2 cellular contexts compared by ENCODE assay signal in the genomic region with DNA sequence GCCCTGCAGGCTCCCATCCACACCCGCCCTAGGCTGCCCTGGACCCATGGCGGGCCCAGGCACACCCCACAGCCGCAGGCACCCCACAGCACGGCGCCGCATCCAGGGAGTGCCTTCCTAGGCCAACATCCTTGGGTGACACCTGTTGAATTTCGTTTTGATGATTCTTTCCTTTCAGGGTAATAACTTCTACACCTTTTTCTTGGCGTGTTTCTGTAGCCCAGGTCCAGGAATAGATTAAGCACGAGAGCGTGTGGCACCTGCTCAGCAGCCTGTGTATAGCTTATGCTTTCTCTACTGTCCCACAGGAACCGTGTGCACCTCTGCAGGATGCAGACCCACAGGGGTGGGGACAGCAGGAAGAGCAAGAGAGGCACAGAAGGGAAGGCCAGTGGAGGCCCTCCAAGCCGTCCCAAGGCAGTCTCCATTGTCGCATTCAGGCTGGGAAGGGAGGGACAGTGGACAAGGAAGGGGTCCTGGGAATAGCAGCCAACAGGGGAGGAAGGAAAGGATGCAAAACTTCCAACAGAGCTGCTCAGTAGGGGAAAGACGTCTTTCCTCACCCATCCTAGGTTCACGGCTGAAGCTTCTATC.
TF ChIP-seq lines count a peak whose summit lies in the region.

No MANE protein-coding gene starts in this region.

TF ChIP-seq in GM23338, 12 proteins besides CTCF, POLR2A, EP300 and RAD21:
- TF ChIP-seq CREB1 (CRISPR knock-in tag; IDR thresholded peaks at IDR 0.05; ENCODE audit: low read depth) = no peak
- no peak for TF ChIP-seq POLR2AphosphoS5 (IDR thresholded peaks at IDR 0.05; ENCODE audit: low read depth)
- TF ChIP-seq STAT1 (IDR thresholded peaks at IDR 0.05; ENCODE audit: unreplicated experiment) = no peak
- TF ChIP-seq, protein P1, sequence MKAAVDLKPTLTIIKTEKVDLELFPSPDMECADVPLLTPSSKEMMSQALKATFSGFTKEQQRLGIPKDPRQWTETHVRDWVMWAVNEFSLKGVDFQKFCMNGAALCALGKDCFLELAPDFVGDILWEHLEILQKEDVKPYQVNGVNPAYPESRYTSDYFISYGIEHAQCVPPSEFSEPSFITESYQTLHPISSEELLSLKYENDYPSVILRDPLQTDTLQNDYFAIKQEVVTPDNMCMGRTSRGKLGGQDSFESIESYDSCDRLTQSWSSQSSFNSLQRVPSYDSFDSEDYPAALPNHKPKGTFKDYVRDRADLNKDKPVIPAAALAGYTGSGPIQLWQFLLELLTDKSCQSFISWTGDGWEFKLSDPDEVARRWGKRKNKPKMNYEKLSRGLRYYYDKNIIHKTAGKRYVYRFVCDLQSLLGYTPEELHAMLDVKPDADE (IDR thresholded peaks at IDR 0.05) = no peak
- TF ChIP-seq, protein P2, sequence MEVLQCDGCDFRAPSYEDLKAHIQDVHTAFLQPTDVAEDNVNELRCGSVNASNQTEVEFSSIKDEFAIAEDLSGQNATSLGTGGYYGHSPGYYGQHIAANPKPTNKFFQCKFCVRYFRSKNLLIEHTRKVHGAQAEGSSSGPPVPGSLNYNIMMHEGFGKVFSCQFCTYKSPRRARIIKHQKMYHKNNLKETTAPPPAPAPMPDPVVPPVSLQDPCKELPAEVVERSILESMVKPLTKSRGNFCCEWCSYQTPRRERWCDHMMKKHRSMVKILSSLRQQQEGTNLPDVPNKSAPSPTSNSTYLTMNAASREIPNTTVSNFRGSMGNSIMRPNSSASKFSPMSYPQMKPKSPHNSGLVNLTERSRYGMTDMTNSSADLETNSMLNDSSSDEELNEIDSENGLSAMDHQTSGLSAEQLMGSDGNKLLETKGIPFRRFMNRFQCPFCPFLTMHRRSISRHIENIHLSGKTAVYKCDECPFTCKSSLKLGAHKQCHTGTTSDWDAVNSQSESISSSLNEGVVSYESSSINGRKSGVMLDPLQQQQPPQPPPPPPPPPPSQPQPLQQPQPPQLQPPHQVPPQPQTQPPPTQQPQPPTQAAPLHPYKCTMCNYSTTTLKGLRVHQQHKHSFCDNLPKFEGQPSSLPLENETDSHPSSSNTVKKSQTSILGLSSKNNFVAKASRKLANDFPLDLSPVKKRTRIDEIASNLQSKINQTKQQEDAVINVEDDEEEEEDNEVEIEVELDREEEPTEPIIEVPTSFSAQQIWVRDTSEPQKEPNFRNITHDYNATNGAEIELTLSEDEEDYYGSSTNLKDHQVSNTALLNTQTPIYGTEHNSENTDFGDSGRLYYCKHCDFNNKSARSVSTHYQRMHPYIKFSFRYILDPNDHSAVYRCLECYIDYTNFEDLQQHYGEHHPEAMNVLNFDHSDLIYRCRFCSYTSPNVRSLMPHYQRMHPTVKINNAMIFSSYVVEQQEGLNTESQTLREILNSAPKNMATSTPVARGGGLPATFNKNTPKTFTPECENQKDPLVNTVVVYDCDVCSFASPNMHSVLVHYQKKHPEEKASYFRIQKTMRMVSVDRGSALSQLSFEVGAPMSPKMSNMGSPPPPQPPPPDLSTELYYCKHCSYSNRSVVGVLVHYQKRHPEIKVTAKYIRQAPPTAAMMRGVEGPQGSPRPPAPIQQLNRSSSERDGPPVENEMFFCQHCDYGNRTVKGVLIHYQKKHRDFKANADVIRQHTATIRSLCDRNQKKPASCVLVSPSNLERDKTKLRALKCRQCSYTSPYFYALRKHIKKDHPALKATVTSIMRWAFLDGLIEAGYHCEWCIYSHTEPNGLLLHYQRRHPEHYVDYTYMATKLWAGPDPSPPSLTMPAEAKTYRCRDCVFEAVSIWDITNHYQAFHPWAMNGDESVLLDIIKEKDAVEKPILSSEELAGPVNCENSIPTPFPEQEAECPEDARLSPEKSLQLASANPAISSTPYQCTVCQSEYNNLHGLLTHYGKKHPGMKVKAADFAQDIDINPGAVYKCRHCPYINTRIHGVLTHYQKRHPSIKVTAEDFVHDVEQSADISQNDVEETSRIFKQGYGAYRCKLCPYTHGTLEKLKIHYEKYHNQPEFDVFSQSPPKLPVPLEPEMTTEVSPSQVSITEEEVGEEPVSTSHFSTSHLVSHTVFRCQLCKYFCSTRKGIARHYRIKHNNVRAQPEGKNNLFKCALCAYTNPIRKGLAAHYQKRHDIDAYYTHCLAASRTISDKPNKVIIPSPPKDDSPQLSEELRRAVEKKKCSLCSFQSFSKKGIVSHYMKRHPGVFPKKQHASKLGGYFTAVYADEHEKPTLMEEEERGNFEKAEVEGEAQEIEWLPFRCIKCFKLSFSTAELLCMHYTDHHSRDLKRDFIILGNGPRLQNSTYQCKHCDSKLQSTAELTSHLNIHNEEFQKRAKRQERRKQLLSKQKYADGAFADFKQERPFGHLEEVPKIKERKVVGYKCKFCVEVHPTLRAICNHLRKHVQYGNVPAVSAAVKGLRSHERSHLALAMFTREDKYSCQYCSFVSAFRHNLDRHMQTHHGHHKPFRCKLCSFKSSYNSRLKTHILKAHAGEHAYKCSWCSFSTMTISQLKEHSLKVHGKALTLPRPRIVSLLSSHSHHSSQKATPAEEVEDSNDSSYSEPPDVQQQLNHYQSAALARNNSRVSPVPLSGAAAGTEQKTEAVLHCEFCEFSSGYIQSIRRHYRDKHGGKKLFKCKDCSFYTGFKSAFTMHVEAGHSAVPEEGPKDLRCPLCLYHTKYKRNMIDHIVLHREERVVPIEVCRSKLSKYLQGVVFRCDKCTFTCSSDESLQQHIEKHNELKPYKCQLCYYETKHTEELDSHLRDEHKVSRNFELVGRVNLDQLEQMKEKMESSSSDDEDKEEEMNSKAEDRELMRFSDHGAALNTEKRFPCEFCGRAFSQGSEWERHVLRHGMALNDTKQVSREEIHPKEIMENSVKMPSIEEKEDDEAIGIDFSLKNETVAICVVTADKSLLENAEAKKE (CRISPR knock-in tag; IDR thresholded peaks at IDR 0.05) = no peak

TF ChIP-seq in HepG2, 621 proteins besides CTCF, POLR2A, EP300 and RAD21:
- TF ChIP-seq, protein P3, sequence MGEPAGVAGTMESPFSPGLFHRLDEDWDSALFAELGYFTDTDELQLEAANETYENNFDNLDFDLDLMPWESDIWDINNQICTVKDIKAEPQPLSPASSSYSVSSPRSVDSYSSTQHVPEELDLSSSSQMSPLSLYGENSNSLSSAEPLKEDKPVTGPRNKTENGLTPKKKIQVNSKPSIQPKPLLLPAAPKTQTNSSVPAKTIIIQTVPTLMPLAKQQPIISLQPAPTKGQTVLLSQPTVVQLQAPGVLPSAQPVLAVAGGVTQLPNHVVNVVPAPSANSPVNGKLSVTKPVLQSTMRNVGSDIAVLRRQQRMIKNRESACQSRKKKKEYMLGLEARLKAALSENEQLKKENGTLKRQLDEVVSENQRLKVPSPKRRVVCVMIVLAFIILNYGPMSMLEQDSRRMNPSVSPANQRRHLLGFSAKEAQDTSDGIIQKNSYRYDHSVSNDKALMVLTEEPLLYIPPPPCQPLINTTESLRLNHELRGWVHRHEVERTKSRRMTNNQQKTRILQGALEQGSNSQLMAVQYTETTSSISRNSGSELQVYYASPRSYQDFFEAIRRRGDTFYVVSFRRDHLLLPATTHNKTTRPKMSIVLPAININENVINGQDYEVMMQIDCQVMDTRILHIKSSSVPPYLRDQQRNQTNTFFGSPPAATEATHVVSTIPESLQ (CRISPR knock-in tag; conservative IDR thresholded peaks at IDR 0.05) = no peak
- no peak for TF ChIP-seq PRPF4 (IDR thresholded peaks at IDR 0.05; ENCODE audit: low read depth, low read length, poor library complexity, severe bottlenecking)
- no peak for TF ChIP-seq TCF12 (IDR thresholded peaks at IDR 0.05)
- TF ChIP-seq TCF12 (CRISPR knock-in tag; IDR thresholded peaks at IDR 0.05) = no peak
- TF ChIP-seq ZC3H13 (CRISPR knock-in tag; IDR thresholded peaks at IDR 0.05) = no peak
- no peak for TF ChIP-seq ZBTB38 (CRISPR knock-in tag; IDR thresholded peaks at IDR 0.05)
- TF ChIP-seq ZNF564 (CRISPR knock-in tag; IDR thresholded peaks at IDR 0.05) = no peak
- no peak for TF ChIP-seq ZNF160 (CRISPR knock-in tag; IDR thresholded peaks at IDR 0.05)
- no peak for TF ChIP-seq ZNF460 (CRISPR knock-in tag; IDR thresholded peaks at IDR 0.05; ENCODE audit: borderline replicate concordance)
- no peak for TF ChIP-seq MEF2D (CRISPR knock-in tag; IDR thresholded peaks at IDR 0.05)
- no peak for TF ChIP-seq POGZ (CRISPR knock-in tag; IDR thresholded peaks at IDR 0.05)
- TF ChIP-seq SP140L (CRISPR knock-in tag; IDR thresholded peaks at IDR 0.05; ENCODE audit: borderline replicate concordance) = no peak
- no peak for TF ChIP-seq HHEX (CRISPR knock-in tag; IDR thresholded peaks at IDR 0.05)
- no peak for TF ChIP-seq SIN3A (IDR thresholded peaks at IDR 0.05; ENCODE audit: borderline replicate concordance, low read depth, low read length)
- TF ChIP-seq ZNF674 (CRISPR knock-in tag; IDR thresholded peaks at IDR 0.05; ENCODE audit: low read depth) = no peak
- no peak for TF ChIP-seq TCF7L2 (IDR thresholded peaks at IDR 0.05; ENCODE audit: low read depth, low read length)
TF ChIP-seq in HepG2: peak in this region for 0.
